ENCODE assay signal across 10 cellular contexts in genomic region chrX:66408507-66408906, GRCh38.
DNase-seq lines count a peak whose midpoint lies in the region; ATAC-seq, FAIRE-seq and TF ChIP-seq lines count a peak whose summit lies in the region.
"Had no signal": no experiment of that assay in that cellular context is flagged by ENCODE, and none has a peak within 500 bp of the region (broad histone marks: within the 10 kb centered on the region; RNA-seq: fewer than 3 reads in every experiment).

No MANE protein-coding gene starts in this region.

- intact Hi-C loops in CD4-positive, alpha-beta memory T cell (cut with micrococcal nuclease): no loop called here
- intact Hi-C loops in ascending aorta (cut with DNase I): no loop called here

- H3K27ac ChIP-seq in CD4-positive, alpha-beta memory T cell (ENCODE audit: low read depth, low read length): no peak overlapping the region
- H3K27ac ChIP-seq in OCI-LY3 (ENCODE audit: low read length): no peak overlapping the region
- H3K27ac ChIP-seq in ascending aorta: no peak overlapping the region
- H3K27ac ChIP-seq in substantia nigra (ENCODE audit: low read depth, low read length, poor library complexity, severe bottlenecking): no peak overlapping the region

- H3K4me3 ChIP-seq in CD4-positive, alpha-beta memory T cell (ENCODE audit: low read length in 2 of 2): no peak overlapping the region
- H3K4me3 ChIP-seq in OCI-LY3 (ENCODE audit: low read length) (no peak overlapping the region), ascending aorta (no peak overlapping the region)

- CTCF ChIA-PET in CD4-positive, alpha-beta memory T cell (lab: Charles Lee; ENCODE audit: partially characterized antibody): no interaction called here

- no peaks in the 10 kb centered on the region for H3K27me3 ChIP-seq in CD4-positive, alpha-beta memory T cell (ENCODE audit: insufficient read depth, low read length)
- H3K27me3 ChIP-seq in OCI-LY3 (ENCODE audit: low read depth, low read length) (no peaks in the 10 kb centered on the region), ascending aorta (no peaks in the 10 kb centered on the region)

- no peaks in the 10 kb centered on the region for H3K9me3 Mint-ChIP-seq in CD4-positive, alpha-beta memory T cell
- H3K9me3 Mint-ChIP-seq: activated T-helper 1 cell treated with anti-CD3 and anti-CD28 coated beads, Interleukin-12 subunit alpha, Interleukin-12 subunit beta, Interleukin-2, Interleukin-4 antibody, amounts not matched to agents 30 ng/mL and 10 ng/mL and 1 ng/mL, durations not matched to agents 14 hours and 24 hours and 36 hours had no signal

- H3K9me3 ChIP-seq in CD4-positive, alpha-beta memory T cell (ENCODE audit: control insufficient read depth in 1 of 2, low read length in 2 of 2): no peaks in the 10 kb centered on the region
- H3K9me3 ChIP-seq in OCI-LY3 (ENCODE audit: insufficient read depth, low read length) (no peaks in the 10 kb centered on the region), ascending aorta (no peaks in the 10 kb centered on the region)

- TF ChIP-seq CTCF in OCI-LY3 (IDR thresholded peaks at IDR 0.05; ENCODE audit: low read depth, low read length) (peak; percentile 58), ascending aorta (IDR thresholded peaks at IDR 0.05) (no peak)

- DNase-seq in CD4-positive, alpha-beta memory T cell: peak in 4 of 5 donors; percentile 6 to 14 (median 7)
- DNase-seq in GM18507 (ENCODE audit: extremely low spot score, insufficient read length, low read depth) (no peak), 8988T (no peak), ascending aorta (ENCODE audit: low spot score in 2 of 2) (no peak), substantia nigra (lab: John Stamatoyannopoulos, UW) (no peak)
- DNase-seq: effector CD8-positive, alpha-beta T cell had no signal

- no peak overlapping the region for H3K4me3 Mint-ChIP-seq in CD4-positive, alpha-beta memory T cell
- H3K4me3 Mint-ChIP-seq: activated T-helper 1 cell treated with anti-CD3 and anti-CD28 coated beads, Interleukin-12 subunit alpha, Interleukin-12 subunit beta, Interleukin-2, Interleukin-4 antibody, amounts not matched to agents 30 ng/mL and 10 ng/mL and 1 ng/mL, durations not matched to agents 14 hours and 24 hours and 36 hours had no signal

- peak overlapping the region; percentile 13; the same call in 1 of the 2 replicates for H3K4me2 ChIP-seq in OCI-LY3 (ENCODE audit: low read length)

- POLR2A ChIA-PET in CD4-positive, alpha-beta memory T cell (lab: Charles Lee; ENCODE audit: partially characterized antibody): no interaction called here

- H3K4me1 ChIP-seq in CD4-positive, alpha-beta memory T cell (ENCODE audit: insufficient read depth, low read length): no peaks in the 10 kb centered on the region
- H3K4me1 ChIP-seq in OCI-LY3 (ENCODE audit: low read length) (peaks cover 7% of the 10 kb centered on the region), ascending aorta (no peaks in the 10 kb centered on the region)

- H3K36me3 Mint-ChIP-seq in CD4-positive, alpha-beta memory T cell: no peaks in the 10 kb centered on the region

- no peak overlapping the region for H3K27ac Mint-ChIP-seq in CD4-positive, alpha-beta memory T cell
- H3K27ac Mint-ChIP-seq: activated T-helper 1 cell treated with anti-CD3 and anti-CD28 coated beads, Interleukin-12 subunit alpha, Interleukin-12 subunit beta, Interleukin-2, Interleukin-4 antibody, amounts not matched to agents 30 ng/mL and 10 ng/mL and 1 ng/mL, durations not matched to agents 14 hours and 24 hours and 36 hours had no signal

- peaks cover 0 to 1% of the 10 kb centered on the region in 2 donors for H3K27me3 Mint-ChIP-seq in CD4-positive, alpha-beta memory T cell

- no peak overlapping the region for H2AFZ ChIP-seq in OCI-LY3 (ENCODE audit: low read depth, low read length)

- H3K79me2 ChIP-seq in OCI-LY3 (ENCODE audit: low read length): no peaks in the 10 kb centered on the region

- ATAC-seq in HG02852 (IDR thresholded peaks at IDR 0.05; ENCODE audit: unreplicated experiment) (peak; percentile 70), SK-N-SH treated with all-trans-retinoic acid at 6 μM for 48 hours (no peak)

- peaks cover 0 to 1% (median 0%) of the 10 kb centered on the region in 4 donors for H3K4me1 Mint-ChIP-seq in CD4-positive, alpha-beta memory T cell

- no peaks in the 10 kb centered on the region for H4K20me1 ChIP-seq in OCI-LY3 (ENCODE audit: insufficient read depth, low read length)

- peak; percentile 76 for FAIRE-seq in GM18507 (lab: Jason Lieb, UNC)

- H3K36me3 ChIP-seq in CD4-positive, alpha-beta memory T cell (ENCODE audit: insufficient read depth, low read length): no peaks in the 10 kb centered on the region
- no peaks in the 10 kb centered on the region for H3K36me3 ChIP-seq in OCI-LY3 (replicated peaks; ENCODE audit: low read depth, low read length)
- H3K36me3 ChIP-seq in ascending aorta: no peaks in the 10 kb centered on the region

- no peak overlapping the region for H3K9ac ChIP-seq in OCI-LY3 (ENCODE audit: low read length)

TF ChIP-seq in SK-N-SH treated with all-trans-retinoic acid at 6 μM for 48 hours, 23 proteins besides CTCF, POLR2A, EP300 and RAD21:
- TF ChIP-seq TCF4 (CRISPR knock-in tag; IDR thresholded peaks at IDR 0.05; ENCODE audit: borderline replicate concordance) (no peak), SNAI2 (CRISPR knock-in tag; IDR thresholded peaks at IDR 0.05) (no peak), ZNF8 (CRISPR knock-in tag; IDR thresholded peaks at IDR 0.05) (no peak), ZNF565 (CRISPR knock-in tag; conservative IDR thresholded peaks at IDR 0.05; ENCODE audit: low read depth) (no peak), BACH2 (CRISPR knock-in tag; IDR thresholded peaks at IDR 0.05; ENCODE audit: borderline replicate concordance) (no peak), ARNTL (CRISPR knock-in tag; IDR thresholded peaks at IDR 0.05; ENCODE audit: borderline replicate concordance, low read depth) (no peak), CREB5 (CRISPR knock-in tag; IDR thresholded peaks at IDR 0.05; ENCODE audit: low read depth) (no peak), PATZ1 (CRISPR knock-in tag; IDR thresholded peaks at IDR 0.05; ENCODE audit: borderline replicate concordance) (no peak), OSR1 (CRISPR knock-in tag; IDR thresholded peaks at IDR 0.05) (no peak), ZFP3 (CRISPR knock-in tag; IDR thresholded peaks at IDR 0.05) (no peak), TOX (CRISPR knock-in tag; IDR thresholded peaks at IDR 0.05; ENCODE audit: borderline replicate concordance) (no peak), RARB (CRISPR knock-in tag; IDR thresholded peaks at IDR 0.05) (no peak), CSRNP3 (CRISPR knock-in tag; IDR thresholded peaks at IDR 0.05) (no peak), ISL1 (CRISPR knock-in tag; IDR thresholded peaks at IDR 0.05) (no peak)

Comparison
In these comparisons a context has a peak if more than half of its experiments do, and no peak if none do; other contexts are left out.
1. DNase-seq: peak in CD4-positive, alpha-beta memory T cell (4 of 5); none in GM18507 (single experiment), 8988T (single experiment), ascending aorta (0 of 2) and substantia nigra (0 of 49).